ENCODE assay signal across 35 cellular contexts in the genomic region with DNA sequence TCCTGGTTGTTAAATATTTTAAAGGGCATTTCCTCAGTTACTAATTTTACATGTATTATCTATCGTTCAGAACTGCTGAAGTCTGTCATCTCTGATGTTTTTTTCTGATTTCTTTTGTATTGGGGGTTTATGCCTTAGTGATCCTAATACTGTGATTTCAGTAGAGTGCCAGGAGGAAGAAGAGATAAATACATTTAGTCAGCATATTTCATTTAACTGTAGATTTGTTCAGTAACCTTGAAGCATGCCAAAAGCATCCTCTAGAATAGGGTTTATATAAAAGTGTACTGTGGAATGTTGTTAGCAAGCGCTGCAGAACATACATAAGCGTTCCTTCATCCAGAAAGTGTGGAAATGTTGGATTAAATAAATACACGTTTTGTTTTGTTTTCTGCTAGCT.
"Had no signal": no experiment of that assay in that cellular context is flagged by ENCODE, and none has a peak within 500 bp of the region (broad histone marks: within the 10 kb centered on the region; RNA-seq: fewer than 3 reads in every experiment).

No MANE protein-coding gene starts in this region.

- H3K9me3 ChIP-seq: MG63 had no signal

- H3K27me3 ChIP-seq: MG63 had no signal

- H3K4me3 ChIP-seq: MG63 had no signal

- H3K36me3 ChIP-seq: MG63 had no signal

- DNase-seq: MG63, MM.1S, MV-4-11, NCI-H1048, NCI-H1092, NCI-H1105, NCI-H1105 treated with DMSO at 0.1 percent for 48 hours, NCI-H1417, NCI-H1417 treated with DMSO at 0.1 percent for 48 hours, NCI-H1436, NCI-H1436 treated with DMSO at 0.1 percent for 48 hours, NCI-H146, NCI-H1694, NCI-H1694 treated with DMSO at 0.1 percent for 48 hours, NCI-H187, NCI-H187 treated with DMSO at 0.1 percent for 48 hours, NCI-H1930, NCI-H2029, NCI-H2029 treated with DMSO at 0.1 percent for 48 hours, NCI-H2081, NCI-H2081 treated with DMSO at 0.1 percent for 48 hours, NCI-H2107, NCI-H2171, NCI-H2171 treated with DMSO at 0.1 percent for 48 hours, NCI-H2227 treated with DMSO at 0.1 percent for 48 hours, NCI-H226, NCI-H345, NCI-H446, NCI-H446 treated with DMSO at 0.1 percent for 48 hours, NCI-H510A, NCI-H510A treated with DMSO at 0.1 percent for 48 hours, NCI-H524, NCI-H524 treated with DMSO at 0.1 percent for 48 hours, NCI-H526, NCI-H526 treated with DMSO at 0.1 percent for 48 hours had no signal
